Comparison of ENCODE assay signal across 40 cellular contexts in the genomic region with DNA sequence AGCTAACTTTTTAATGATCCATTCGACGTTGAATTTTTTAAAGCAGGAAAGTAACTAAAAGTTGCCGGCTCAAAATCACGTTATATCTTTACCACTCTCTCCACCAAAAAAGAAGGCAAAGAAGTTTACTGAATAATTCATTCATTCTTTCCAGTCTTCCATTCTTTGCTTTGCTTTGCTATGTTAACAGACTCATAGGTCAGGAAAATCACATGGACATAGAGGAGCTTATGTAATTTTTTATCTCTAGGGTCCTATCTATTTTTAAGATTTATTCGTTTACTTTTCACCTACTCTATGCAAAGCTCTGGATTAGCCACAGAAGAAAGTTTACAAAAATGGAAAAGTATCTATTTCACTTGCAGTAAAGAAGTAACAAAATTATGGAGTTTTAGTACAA. TPM values are rescaled to one million over a fixed set of nuclear protein-coding genes. Genes with fewer than 3 reads are reported as not detected.
"Had no signal": no experiment of that assay in that cellular context is flagged by ENCODE, and none has a peak within 500 bp of the region (broad histone marks: within the 10 kb centered on the region; RNA-seq: fewer than 3 reads in every experiment).

No MANE protein-coding gene starts in this region.

- H3K36me3 Mint-ChIP-seq: activated naive CD4-positive, alpha-beta T cell treated with anti-CD3 and anti-CD28 coated beads, Interleukin-2, amount 10 ng/mL, durations not matched to agents 7 days and 5 days; activated naive CD4-positive, alpha-beta T cell treated with anti-CD3 and anti-CD28 coated beads, Interleukin-2, amount 50 U/mL, for 24 hours; activated naive CD4-positive, alpha-beta T cell treated with anti-CD3 and anti-CD28 coated beads, Interleukin-2, amount 50 U/mL, for 72 hours; activated naive CD8-positive, alpha-beta T cell; activated naive CD8-positive, alpha-beta T cell treated with anti-CD3 and anti-CD28 coated beads for 36 hours; activated naive CD8-positive, alpha-beta T cell treated with anti-CD3 and anti-CD28 coated beads, Interleukin-2, amount 10 ng/mL, durations not matched to agents 7 days and 5 days; brain had no signal

- FAIRE-seq: astrocyte, bronchial epithelial cell had no signal

- H3K4me1 ChIP-seq: adrenal gland, ascending aorta, body of pancreas, breast epithelium had no signal

- H3K9me3 ChIP-seq: adrenal gland, ascending aorta, body of pancreas, breast epithelium had no signal

- DNase-seq: activated effector memory CD4-positive, alpha-beta T cell treated with anti-CD3 and anti-CD28 coated beads, Interleukin-2, amount 50 U/mL, for 16 hours; activated effector memory CD4-positive, alpha-beta T cell treated with Interleukin-2 at 50 U/mL for 16 hours; activated gamma-delta T cell; activated naive CD4-positive, alpha-beta T cell; activated naive CD4-positive, alpha-beta T cell treated with anti-CD3 and anti-CD28 coated beads for 36 hours; activated naive CD4-positive, alpha-beta T cell treated with anti-CD3 and anti-CD28 coated beads, Interleukin-2, amount 10 ng/mL, durations not matched to agents 7 days and 5 days; activated naive CD4-positive, alpha-beta T cell treated with anti-CD3 and anti-CD28 coated beads, Interleukin-2, amount 50 U/mL, for 16 hours; activated naive CD4-positive, alpha-beta T cell treated with Interleukin-2 at 50 U/mL for 16 hours; activated naive CD8-positive, alpha-beta T cell treated with anti-CD3 and anti-CD28 coated beads for 36 hours; activated naive CD8-positive, alpha-beta T cell treated with anti-CD3 and anti-CD28 coated beads, Interleukin-2, amount 10 ng/mL, durations not matched to agents 7 days and 5 days; activated naive CD8-positive, alpha-beta T cell treated with anti-CD3 and anti-CD28 coated beads, Interleukin-2, amount 50 U/mL, for 24 hours; activated T-cell treated with anti-CD3 and anti-CD28 coated beads, Interleukin-2, amount 50 U/mL, for 1 hour; activated T-cell treated with anti-CD3 and anti-CD28 coated beads, Interleukin-2, amount 50 U/mL, for 24 hours; activated T-cell treated with anti-CD3 and anti-CD28 coated beads, Interleukin-2, amount 50 U/mL, for 4 hours; activated T-cell treated with anti-CD3 and anti-CD28 coated beads, Interleukin-2, amount 50 U/mL, for 48 hours; activated T-cell treated with anti-CD3 and anti-CD28 coated beads, Interleukin-2, amount 50 U/mL, for 72 hours; adrenal gland; amniotic stem cell; amygdala; anterior cingulate cortex; aorta; body of pancreas; brain microvascular endothelial cell; caudate nucleus; central memory CD4-positive, alpha-beta T cell; cerebellar nuclear complex had no signal

- H3K27me3 Mint-ChIP-seq: activated naive CD4-positive, alpha-beta T cell treated with anti-CD3 and anti-CD28 coated beads, Interleukin-2, amount 10 ng/mL, durations not matched to agents 7 days and 5 days; activated naive CD8-positive, alpha-beta T cell treated with anti-CD3 and anti-CD28 coated beads for 36 hours; activated naive CD8-positive, alpha-beta T cell treated with anti-CD3 and anti-CD28 coated beads, Interleukin-2, amount 10 ng/mL, durations not matched to agents 7 days and 5 days; activated T-helper 17 cell treated with anti-CD3 and anti-CD28 coated beads, Interleukin-2, amount 50 U/mL, for 72 hours had no signal

- H3K4me1 Mint-ChIP-seq: activated naive CD4-positive, alpha-beta T cell treated with anti-CD3 and anti-CD28 coated beads, Interleukin-2, amount 50 U/mL, for 24 hours; activated naive CD8-positive, alpha-beta T cell treated with anti-CD3 and anti-CD28 coated beads for 36 hours; activated T-helper 17 cell treated with anti-CD3 and anti-CD28 coated beads, Interleukin-2, amount 50 U/mL, for 72 hours; brain; central memory CD8-positive, alpha-beta T cell had no signal

- H3K27me3 ChIP-seq: adrenal gland, ascending aorta, body of pancreas, brain microvascular endothelial cell, cardiac muscle cell had no signal

- H3K4me3 Mint-ChIP-seq: activated naive CD4-positive, alpha-beta T cell treated with anti-CD3 and anti-CD28 coated beads for 36 hours; activated naive CD4-positive, alpha-beta T cell treated with anti-CD3 and anti-CD28 coated beads, Interleukin-2, amount 10 ng/mL, durations not matched to agents 7 days and 5 days; activated naive CD4-positive, alpha-beta T cell treated with anti-CD3 and anti-CD28 coated beads, Interleukin-2, amount 50 U/mL, for 24 hours; activated naive CD8-positive, alpha-beta T cell; activated naive CD8-positive, alpha-beta T cell treated with anti-CD3 and anti-CD28 coated beads for 36 hours; activated naive CD8-positive, alpha-beta T cell treated with anti-CD3 and anti-CD28 coated beads, Interleukin-2, amount 10 ng/mL, durations not matched to agents 7 days and 5 days; activated naive CD8-positive, alpha-beta T cell treated with anti-CD3 and anti-CD28 coated beads, Interleukin-2, amount 50 U/mL, for 24 hours; activated T-cell treated with anti-CD3 and anti-CD28 coated beads, Interleukin-2, amount 50 U/mL, for 24 hours; activated T-cell treated with anti-CD3 and anti-CD28 coated beads, Interleukin-2, amount 50 U/mL, for 4 hours; activated T-cell treated with anti-CD3 and anti-CD28 coated beads, Interleukin-2, amount 50 U/mL, for 72 hours; activated T-helper 1 cell treated with anti-CD3 and anti-CD28 coated beads, Interleukin-12 subunit alpha, Interleukin-12 subunit beta, Interleukin-2, Interleukin-4 antibody, amounts not matched to agents 30 ng/mL and 10 ng/mL and 1 ng/mL, durations not matched to agents 14 hours and 24 hours and 36 hours; activated T-helper 17 cell treated with anti-CD3 and anti-CD28 coated beads, Interleukin-2, amount 50 U/mL, for 72 hours; brain; central memory CD8-positive, alpha-beta T cell had no signal

- H3K9me3 Mint-ChIP-seq: activated naive CD4-positive, alpha-beta T cell treated with anti-CD3 and anti-CD28 coated beads, Interleukin-2, amount 10 ng/mL, durations not matched to agents 7 days and 5 days; activated naive CD4-positive, alpha-beta T cell treated with anti-CD3 and anti-CD28 coated beads, Interleukin-2, amount 50 U/mL, for 24 hours; activated naive CD4-positive, alpha-beta T cell treated with anti-CD3 and anti-CD28 coated beads, Interleukin-2, amount 50 U/mL, for 72 hours; activated naive CD8-positive, alpha-beta T cell treated with anti-CD3 and anti-CD28 coated beads for 36 hours; activated naive CD8-positive, alpha-beta T cell treated with anti-CD3 and anti-CD28 coated beads, Interleukin-2, amount 50 U/mL, for 24 hours; activated T-cell treated with anti-CD3 and anti-CD28 coated beads, Interleukin-2, amount 50 U/mL, for 24 hours; activated T-cell treated with anti-CD3 and anti-CD28 coated beads, Interleukin-2, amount 50 U/mL, for 4 hours; activated T-cell treated with anti-CD3 and anti-CD28 coated beads, Interleukin-2, amount 50 U/mL, for 72 hours; activated T-helper 1 cell treated with anti-CD3 and anti-CD28 coated beads, Interleukin-12 subunit alpha, Interleukin-12 subunit beta, Interleukin-2, Interleukin-4 antibody, amounts not matched to agents 30 ng/mL and 10 ng/mL and 1 ng/mL, durations not matched to agents 14 hours and 24 hours and 36 hours; activated T-helper 2 cell treated with anti-CD3 and anti-CD28 coated beads, Interferon-gamma antibody, Interleukin-2, Interleukin-4, amounts not matched to agents 10 μg/mL and 5 μg/mL and 100 μg/mL, durations not matched to agents 14 hours and 24 hours and 36 hours; central memory CD8-positive, alpha-beta T cell had no signal

- H3K27ac ChIP-seq: adrenal gland, ascending aorta, body of pancreas, brain microvascular endothelial cell, breast epithelium, cardiac muscle cell had no signal

- H3K4me3 ChIP-seq: adrenal gland, ascending aorta, body of pancreas, breast epithelium, cardiac muscle cell had no signal

- H3K36me3 ChIP-seq: ascending aorta, brain microvascular endothelial cell, breast epithelium, cardiac muscle cell had no signal

- ATAC-seq: activated naive CD4-positive, alpha-beta T cell treated with anti-CD3 and anti-CD28 coated beads, Interleukin-2, amount 50 U/mL, for 72 hours; activated naive CD8-positive, alpha-beta T cell treated with anti-CD3 and anti-CD28 coated beads, Interleukin-2, amount 50 U/mL, for 24 hours; activated T-cell treated with anti-CD3 and anti-CD28 coated beads, Interleukin-2, amount 50 U/mL, for 4 hours; activated T-cell treated with anti-CD3 and anti-CD28 coated beads, Interleukin-2, amount 50 U/mL, for 72 hours; activated T-helper 17 cell treated with anti-CD3 and anti-CD28 coated beads, Interleukin-2, amount 50 U/mL, for 72 hours; body of pancreas had no signal

- H3K27ac Mint-ChIP-seq: activated naive CD4-positive, alpha-beta T cell treated with anti-CD3 and anti-CD28 coated beads for 36 hours; activated naive CD4-positive, alpha-beta T cell treated with anti-CD3 and anti-CD28 coated beads, Interleukin-2, amount 10 ng/mL, durations not matched to agents 7 days and 5 days; activated naive CD4-positive, alpha-beta T cell treated with anti-CD3 and anti-CD28 coated beads, Interleukin-2, amount 50 U/mL, for 24 hours; activated naive CD4-positive, alpha-beta T cell treated with anti-CD3 and anti-CD28 coated beads, Interleukin-2, amount 50 U/mL, for 72 hours; activated naive CD8-positive, alpha-beta T cell; activated naive CD8-positive, alpha-beta T cell treated with anti-CD3 and anti-CD28 coated beads for 36 hours; activated naive CD8-positive, alpha-beta T cell treated with anti-CD3 and anti-CD28 coated beads, Interleukin-2, amount 10 ng/mL, durations not matched to agents 7 days and 5 days; activated naive CD8-positive, alpha-beta T cell treated with anti-CD3 and anti-CD28 coated beads, Interleukin-2, amount 50 U/mL, for 24 hours; activated T-cell treated with anti-CD3 and anti-CD28 coated beads, Interleukin-2, amount 50 U/mL, for 24 hours; activated T-cell treated with anti-CD3 and anti-CD28 coated beads, Interleukin-2, amount 50 U/mL, for 72 hours; activated T-helper 1 cell treated with anti-CD3 and anti-CD28 coated beads, Interleukin-12 subunit alpha, Interleukin-12 subunit beta, Interleukin-2, Interleukin-4 antibody, amounts not matched to agents 30 ng/mL and 10 ng/mL and 1 ng/mL, durations not matched to agents 14 hours and 24 hours and 36 hours; activated T-helper 17 cell treated with anti-CD3 and anti-CD28 coated beads, Interleukin-2, amount 50 U/mL, for 72 hours; activated T-helper 2 cell treated with anti-CD3 and anti-CD28 coated beads, Interferon-gamma antibody, Interleukin-2, Interleukin-4, amounts not matched to agents 10 μg/mL and 5 μg/mL and 100 μg/mL, durations not matched to agents 14 hours and 24 hours and 36 hours; brain had no signal

RNA-seq across cellular contexts. Expression of a gene that starts 52.6 kb away (rescaled TPM):
- total RNA-seq: activated naive CD4-positive, alpha-beta T cell treated with anti-CD3 and anti-CD28 coated beads, Interleukin-2, amount 50 U/mL, for 72 hours; activated T-helper 1 cell treated with anti-CD3 and anti-CD28 coated beads, Interleukin-12 subunit alpha, Interleukin-12 subunit beta, Interleukin-2, Interleukin-4 antibody, amounts not matched to agents 30 ng/mL and 10 ng/mL and 1 ng/mL, durations not matched to agents 14 hours and 24 hours and 36 hours; activated T-helper 2 cell treated with anti-CD3 and anti-CD28 coated beads, Interferon-gamma antibody, Interleukin-2, Interleukin-4, amounts not matched to agents 10 μg/mL and 5 μg/mL and 100 μg/mL, durations not matched to agents 14 hours and 24 hours and 36 hours; chondrocyte had no signal
